ENCODE assay signal across 1 cellular context in genomic region chr16:78102865-78103264, GRCh38.
TF ChIP-seq lines count a peak whose summit lies in the region.

No MANE protein-coding gene starts in this region.

TF ChIP-seq in HepG2, 621 proteins besides CTCF, POLR2A, EP300 and RAD21 (continued from another document):
- TF ChIP-seq, protein P1, sequence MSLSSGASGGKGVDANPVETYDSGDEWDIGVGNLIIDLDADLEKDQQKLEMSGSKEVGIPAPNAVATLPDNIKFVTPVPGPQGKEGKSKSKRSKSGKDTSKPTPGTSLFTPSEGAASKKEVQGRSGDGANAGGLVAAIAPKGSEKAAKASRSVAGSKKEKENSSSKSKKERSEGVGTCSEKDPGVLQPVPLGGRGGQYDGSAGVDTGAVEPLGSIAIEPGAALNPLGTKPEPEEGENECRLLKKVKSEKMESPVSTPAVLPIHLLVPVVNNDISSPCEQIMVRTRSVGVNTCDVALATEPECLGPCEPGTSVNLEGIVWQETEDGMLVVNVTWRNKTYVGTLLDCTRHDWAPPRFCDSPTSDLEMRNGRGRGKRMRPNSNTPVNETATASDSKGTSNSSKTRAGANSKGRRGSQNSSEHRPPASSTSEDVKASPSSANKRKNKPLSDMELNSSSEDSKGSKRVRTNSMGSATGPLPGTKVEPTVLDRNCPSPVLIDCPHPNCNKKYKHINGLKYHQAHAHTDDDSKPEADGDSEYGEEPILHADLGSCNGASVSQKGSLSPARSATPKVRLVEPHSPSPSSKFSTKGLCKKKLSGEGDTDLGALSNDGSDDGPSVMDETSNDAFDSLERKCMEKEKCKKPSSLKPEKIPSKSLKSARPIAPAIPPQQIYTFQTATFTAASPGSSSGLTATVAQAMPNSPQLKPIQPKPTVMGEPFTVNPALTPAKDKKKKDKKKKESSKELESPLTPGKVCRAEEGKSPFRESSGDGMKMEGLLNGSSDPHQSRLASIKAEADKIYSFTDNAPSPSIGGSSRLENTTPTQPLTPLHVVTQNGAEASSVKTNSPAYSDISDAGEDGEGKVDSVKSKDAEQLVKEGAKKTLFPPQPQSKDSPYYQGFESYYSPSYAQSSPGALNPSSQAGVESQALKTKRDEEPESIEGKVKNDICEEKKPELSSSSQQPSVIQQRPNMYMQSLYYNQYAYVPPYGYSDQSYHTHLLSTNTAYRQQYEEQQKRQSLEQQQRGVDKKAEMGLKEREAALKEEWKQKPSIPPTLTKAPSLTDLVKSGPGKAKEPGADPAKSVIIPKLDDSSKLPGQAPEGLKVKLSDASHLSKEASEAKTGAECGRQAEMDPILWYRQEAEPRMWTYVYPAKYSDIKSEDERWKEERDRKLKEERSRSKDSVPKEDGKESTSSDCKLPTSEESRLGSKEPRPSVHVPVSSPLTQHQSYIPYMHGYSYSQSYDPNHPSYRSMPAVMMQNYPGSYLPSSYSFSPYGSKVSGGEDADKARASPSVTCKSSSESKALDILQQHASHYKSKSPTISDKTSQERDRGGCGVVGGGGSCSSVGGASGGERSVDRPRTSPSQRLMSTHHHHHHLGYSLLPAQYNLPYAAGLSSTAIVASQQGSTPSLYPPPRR (CRISPR knock-in tag; IDR thresholded peaks at IDR 0.05; ENCODE audit: borderline replicate concordance), result no peak
- TF ChIP-seq DPF2 (CRISPR knock-in tag; IDR thresholded peaks at IDR 0.05; ENCODE audit: borderline replicate concordance, low read depth), result no peak
- TF ChIP-seq ATF7-NPFF (CRISPR knock-in tag; IDR thresholded peaks at IDR 0.05; ENCODE audit: low read depth), result no peak
- no peak for TF ChIP-seq HOXA3 (CRISPR knock-in tag; IDR thresholded peaks at IDR 0.05)
